ENCODE assay signal across 8 cellular contexts in genomic region chr18:3625717-3626091, GRCh38.
DNase-seq lines count a peak whose midpoint lies in the region; FAIRE-seq and TF ChIP-seq lines count a peak whose summit lies in the region.

No MANE protein-coding gene starts in this region.

- peak overlapping the region; percentile 46 for H3K9ac ChIP-seq in keratinocyte (ENCODE audit: control insufficient read depth, extremely low read depth, insufficient read depth, low read length)

- H3K9me3 Mint-ChIP-seq in activated naive CD4-positive, alpha-beta T cell treated with anti-CD3 and anti-CD28 coated beads, Interleukin-2, amount 50 U/mL, for 24 hours = no peaks in the 10 kb centered on the region
- H3K9me3 Mint-ChIP-seq in activated naive CD4-positive, alpha-beta T cell treated with anti-CD3 and anti-CD28 coated beads, Interleukin-2, amount 10 ng/mL, durations not matched to agents 7 days and 5 days = no peaks in the 10 kb centered on the region
- no peaks in the 10 kb centered on the region for H3K9me3 Mint-ChIP-seq in activated naive CD8-positive, alpha-beta T cell (ENCODE audit: low read depth)

- H3K4me3 ChIP-seq in keratinocyte (ENCODE audit: control insufficient read depth in 2 of 3, extremely low read depth in 1 of 3, insufficient read depth in 2 of 3, low read depth in 1 of 3, low read length in 3 of 3) = no peak overlapping the region

- no peaks in the 10 kb centered on the region for H3K36me3 ChIP-seq in keratinocyte (ENCODE audit: control insufficient read depth in 2 of 2, extremely low read depth in 1 of 2, insufficient read depth in 2 of 2, low read length in 2 of 2)

- CTCF ChIA-PET in activated naive CD4-positive, alpha-beta T cell treated with anti-CD3 and anti-CD28 coated beads, Interleukin-2, amount 10 ng/mL, durations not matched to agents 7 days and 5 days (lab: Charles Lee) = interaction anchor here (1.2 to 1.5 kb wide), 2 partner anchors 11 to 40 kb away, joined by 3 to 4 read pairs; no protein-coding TSS in a partner anchor

- H3K27me3 Mint-ChIP-seq in activated naive CD4-positive, alpha-beta T cell treated with anti-CD3 and anti-CD28 coated beads, Interleukin-2, amount 50 U/mL, for 24 hours = no peaks in the 10 kb centered on the region
- H3K27me3 Mint-ChIP-seq in activated naive CD4-positive, alpha-beta T cell treated with anti-CD3 and anti-CD28 coated beads, Interleukin-2, amount 10 ng/mL, durations not matched to agents 7 days and 5 days = no peaks in the 10 kb centered on the region
- no peaks in the 10 kb centered on the region for H3K27me3 Mint-ChIP-seq in activated naive CD8-positive, alpha-beta T cell

- no peaks in the 10 kb centered on the region for H3K9me3 ChIP-seq in keratinocyte (ENCODE audit: control insufficient read depth, low read depth, low read length)

- FAIRE-seq in keratinocyte (lab: Jason Lieb, UNC) (no peak), urothelium cell line (lab: Jason Lieb, UNC) (peak; percentile 82)

- no peaks in the 10 kb centered on the region for H3K9me1 ChIP-seq in keratinocyte (ENCODE audit: control insufficient read depth, extremely low read depth, insufficient read depth, low read length)

- no peaks in the 10 kb centered on the region for H3K27me3 ChIP-seq in keratinocyte (ENCODE audit: control insufficient read depth, extremely low read depth, insufficient read depth, low read length)

- no peak for DNase-seq in activated naive CD4-positive, alpha-beta T cell treated with anti-CD3 and anti-CD28 coated beads, Interleukin-2, amount 10 ng/mL, durations not matched to agents 7 days and 5 days
- DNase-seq in keratinocyte (ENCODE audit: low read depth, low spot score) (no peak), urothelium cell line (ENCODE audit: low spot score) (no peak), NCI-H82 treated with DMSO at 0.1 percent for 48 hours (lab: John Stamatoyannopoulos, UW; ENCODE audit: unreplicated experiment) (no peak), NCI-H1694 (lab: John Stamatoyannopoulos, UW) (no peak), T1000 (lab: John Stamatoyannopoulos, UW) (no peak)

- no peaks in the 10 kb centered on the region for H3K79me2 ChIP-seq in keratinocyte (ENCODE audit: control insufficient read depth, insufficient read depth, low read length)

- peaks cover 37% of the 10 kb centered on the region for H3K4me1 Mint-ChIP-seq in activated naive CD4-positive, alpha-beta T cell treated with anti-CD3 and anti-CD28 coated beads, Interleukin-2, amount 50 U/mL, for 24 hours
- H3K4me1 Mint-ChIP-seq in activated naive CD4-positive, alpha-beta T cell treated with anti-CD3 and anti-CD28 coated beads, Interleukin-2, amount 10 ng/mL, durations not matched to agents 7 days and 5 days = peaks cover 38% of the 10 kb centered on the region
- H3K4me1 Mint-ChIP-seq in activated naive CD8-positive, alpha-beta T cell (ENCODE audit: low read depth) = peaks cover 33% of the 10 kb centered on the region

- dilution Hi-C loops in keratinocyte (cut with MboI; ENCODE audit: extremely low pct_ligation_motif_present, low sequenced_read_pairs) = no loop called here

- peak overlapping the region; percentile 97 for H3K27ac ChIP-seq in keratinocyte (ENCODE audit: control insufficient read depth, insufficient read depth, low read length)

- no peaks in the 10 kb centered on the region for H4K20me1 ChIP-seq in keratinocyte (ENCODE audit: control insufficient read depth, extremely low read depth, insufficient read depth, low read length)

- peak overlapping the region; percentile 33 for H3K4me3 Mint-ChIP-seq in activated naive CD4-positive, alpha-beta T cell treated with anti-CD3 and anti-CD28 coated beads, Interleukin-2, amount 50 U/mL, for 24 hours
- no peak overlapping the region for H3K4me3 Mint-ChIP-seq in activated naive CD4-positive, alpha-beta T cell treated with anti-CD3 and anti-CD28 coated beads, Interleukin-2, amount 10 ng/mL, durations not matched to agents 7 days and 5 days
- H3K4me3 Mint-ChIP-seq in activated naive CD8-positive, alpha-beta T cell = peak overlapping the region; percentile 38

- no peak overlapping the region for H2AFZ ChIP-seq in keratinocyte (ENCODE audit: control insufficient read depth, low read length)

- H3K4me2 ChIP-seq in keratinocyte (ENCODE audit: control insufficient read depth, extremely low read depth, insufficient read depth, low read depth, low read length) = no peak overlapping the region

- no peak for TF ChIP-seq CTCF in keratinocyte (optimal IDR thresholded peaks at IDR 0.05 in 1 of 3, IDR thresholded peaks at IDR 0.05 in 1 of 3, conservative IDR thresholded peaks at IDR 0.05 in 1 of 3; ENCODE audit: extremely low read depth in 1 of 3, insufficient read depth in 2 of 3, low read length in 3 of 3)

- peaks cover 34% of the 10 kb centered on the region for H3K4me1 ChIP-seq in keratinocyte (ENCODE audit: control insufficient read depth, extremely low read depth, insufficient read depth, low read length)

- H3K27ac Mint-ChIP-seq in activated naive CD4-positive, alpha-beta T cell treated with anti-CD3 and anti-CD28 coated beads, Interleukin-2, amount 50 U/mL, for 24 hours = peak overlapping the region; percentile 79
- no peak overlapping the region for H3K27ac Mint-ChIP-seq in activated naive CD4-positive, alpha-beta T cell treated with anti-CD3 and anti-CD28 coated beads, Interleukin-2, amount 10 ng/mL, durations not matched to agents 7 days and 5 days
- H3K27ac Mint-ChIP-seq in activated naive CD8-positive, alpha-beta T cell = peak overlapping the region; percentile 82

- H3K36me3 Mint-ChIP-seq in activated naive CD4-positive, alpha-beta T cell treated with anti-CD3 and anti-CD28 coated beads, Interleukin-2, amount 50 U/mL, for 24 hours = no peaks in the 10 kb centered on the region
- no peaks in the 10 kb centered on the region for H3K36me3 Mint-ChIP-seq in activated naive CD4-positive, alpha-beta T cell treated with anti-CD3 and anti-CD28 coated beads, Interleukin-2, amount 10 ng/mL, durations not matched to agents 7 days and 5 days
- peaks cover 3% of the 10 kb centered on the region for H3K36me3 Mint-ChIP-seq in activated naive CD8-positive, alpha-beta T cell
